ENCODE assay signal across 8 cellular contexts in genomic region chr11:73350908-73351636, GRCh38. TPM values are rescaled to one million over a fixed set of nuclear protein-coding genes. Genes with fewer than 3 reads are reported as not detected.
DNase-seq lines count a peak whose midpoint lies in the region; ATAC-seq and TF ChIP-seq lines count a peak whose summit lies in the region.

No MANE protein-coding gene starts in this region.

- H3K4me3 ChIP-seq in DND-41 (ENCODE audit: low read depth in 1 of 2, low read length in 2 of 2) (no peak overlapping the region), LNCaP clone FGC (ENCODE audit: low read depth, low read length) (no peak overlapping the region), RWPE2 (ENCODE audit: severe bottlenecking) (no peak overlapping the region), gastroesophageal sphincter (no peak overlapping the region)

- H3K4me1 ChIP-seq in DND-41 (ENCODE audit: insufficient read depth, low read length) (peaks cover 2% of the 10 kb centered on the region; the same call in 1 of the 2 replicates), RWPE2 (ENCODE audit: insufficient read depth, poor library complexity, severe bottlenecking) (no peaks in the 10 kb centered on the region), gastroesophageal sphincter (peaks cover 0 to 36% (median 0%) of the 10 kb centered on the region in 3 donors)

- H3K9ac ChIP-seq in DND-41 (ENCODE audit: low read depth, low read length) = no peak overlapping the region

- H4K20me1 ChIP-seq in DND-41 (ENCODE audit: insufficient read depth, low read length) = no peaks in the 10 kb centered on the region

- no peak overlapping the region for H3K4me2 ChIP-seq in DND-41 (ENCODE audit: insufficient read depth, low read length)

- DNase-seq in DND-41 (peak; percentile 68), LNCaP clone FGC (ENCODE audit: low read depth) (peak; percentile 7), RWPE2 (ENCODE audit: low spot score) (no peak), posterior cingulate gyrus (peak in 6 of 10 donors; percentile 51 to 93 (median 56))
- peak; percentile 31 for DNase-seq in activated T-helper 9 cell treated with anti-CD3 and anti-CD28 coated beads, Interleukin-2, amount 50 U/mL, for 16 hours (ENCODE audit: low read depth)

- TF ChIP-seq CTCF in DND-41 (IDR thresholded peaks at IDR 0.05; ENCODE audit: borderline replicate concordance, extremely low read depth, low read length, poor library complexity, severe bottlenecking) = peak; percentile 94
- TF ChIP-seq CTCF in LNCaP clone FGC (IDR thresholded peaks at IDR 0.05; ENCODE audit: control insufficient read depth, extremely low read depth, insufficient read depth) = peak; percentile 95
- peak; percentile 97 for TF ChIP-seq CTCF in RWPE2 (IDR thresholded peaks at IDR 0.05; ENCODE audit: poor library complexity, severe bottlenecking)
- peak in 3 of 4 experiments; percentile 91 to 96 (median 93) for TF ChIP-seq CTCF in gastroesophageal sphincter (IDR thresholded peaks at IDR 0.05)

- no peak for TF ChIP-seq POLR2A in gastroesophageal sphincter (IDR thresholded peaks at IDR 0.05)

- intact Hi-C loops in posterior cingulate gyrus (cut with DNase I) = loop anchor here (1.0 kb wide), 1 partner anchor 42 kb away; no protein-coding TSS in a partner anchor

- H3K27me3 ChIP-seq in DND-41 (ENCODE audit: insufficient read depth, low read length, poor library complexity) (no peaks in the 10 kb centered on the region), RWPE2 (ENCODE audit: insufficient read depth, poor library complexity, severe bottlenecking) (no peaks in the 10 kb centered on the region), gastroesophageal sphincter (no peaks in the 10 kb centered on the region)

- H3K27ac ChIP-seq in DND-41 (ENCODE audit: low read length) = no peak overlapping the region
- H3K27ac ChIP-seq in RWPE2 (ENCODE audit: poor library complexity, severe bottlenecking) = no peak overlapping the region
- peak overlapping the region in 3 of 4 donors; percentile 64 to 77 (median 70) for H3K27ac ChIP-seq in gastroesophageal sphincter

- 0 out of 2 replicates have a peak overlapping the region, but pooled peaks have one; percentile 50 for H2AFZ ChIP-seq in DND-41 (ENCODE audit: low read depth, low read length)

- ATAC-seq in DND-41 (ENCODE audit: insufficient read depth, low read depth) (peak; percentile 74), RWPE2 (ENCODE audit: low read depth) (peak; percentile 48), gastroesophageal sphincter (peak; percentile 77), HG03108 (IDR thresholded peaks at IDR 0.05; ENCODE audit: unreplicated experiment) (no peak), GM21717 (IDR thresholded peaks at IDR 0.05; ENCODE audit: unreplicated experiment) (no peak)

- H3K79me2 ChIP-seq in DND-41 (ENCODE audit: insufficient read depth, low read length) = no peaks in the 10 kb centered on the region

- no peak for TF ChIP-seq EP300 in gastroesophageal sphincter (IDR thresholded peaks at IDR 0.05)

- H3K9me3 ChIP-seq in DND-41 (ENCODE audit: insufficient read depth, low read length, severe bottlenecking) = no peaks in the 10 kb centered on the region
- H3K9me3 ChIP-seq in RWPE2 (ENCODE audit: severe bottlenecking) = no peaks in the 10 kb centered on the region
- no peaks in the 10 kb centered on the region for H3K9me3 ChIP-seq in gastroesophageal sphincter

- H3K36me3 ChIP-seq in DND-41 (ENCODE audit: insufficient read depth, low read length) = no peaks in the 10 kb centered on the region
- peaks cover 3% of the 10 kb centered on the region for H3K36me3 ChIP-seq in RWPE2 (ENCODE audit: low read depth)
- H3K36me3 ChIP-seq in gastroesophageal sphincter = peaks cover 0 to 63% of the 10 kb centered on the region in 2 donors

- 5 to 27% methylated on average over 7 to 16 of the region's 16 CpGs for WGBS in gastroesophageal sphincter (ENCODE audit: low coverage in 1 of 2), 2 donors

RNA-seq across cellular contexts. Expression of gene RELT, which starts 25.1 kb away (rescaled TPM):
- total RNA-seq in gastroesophageal sphincter = 1 to 10 TPM; 2.3 to 5.7 (median 3.5) TPM

RNA-seq across cellular contexts. Expression of gene ARHGEF17, which starts 43.0 kb away (rescaled TPM):
- total RNA-seq in gastroesophageal sphincter = 100 to 1,000 TPM in 1 of 4 donors, 10 to 100 TPM in 3; 52.5 to 169 (median 84.4) TPM

Comparison
In these comparisons a context has a peak if more than half of its experiments do, and no peak if none do; other contexts are left out.
1. ATAC-seq: peak in DND-41 (single experiment), RWPE2 (single experiment) and gastroesophageal sphincter (single experiment); none in HG03108 (single experiment) and GM21717 (single experiment).
2. H3K27ac ChIP-seq: peak in gastroesophageal sphincter (3 of 4); none in DND-41 (single experiment) and RWPE2 (single experiment).
3. Peak in every context shown above with its lines, with median percentiles within 50 percentile points of each other: CTCF ChIP-seq.